Comparison of ENCODE assay signal across 15 cellular contexts in the genomic region with DNA sequence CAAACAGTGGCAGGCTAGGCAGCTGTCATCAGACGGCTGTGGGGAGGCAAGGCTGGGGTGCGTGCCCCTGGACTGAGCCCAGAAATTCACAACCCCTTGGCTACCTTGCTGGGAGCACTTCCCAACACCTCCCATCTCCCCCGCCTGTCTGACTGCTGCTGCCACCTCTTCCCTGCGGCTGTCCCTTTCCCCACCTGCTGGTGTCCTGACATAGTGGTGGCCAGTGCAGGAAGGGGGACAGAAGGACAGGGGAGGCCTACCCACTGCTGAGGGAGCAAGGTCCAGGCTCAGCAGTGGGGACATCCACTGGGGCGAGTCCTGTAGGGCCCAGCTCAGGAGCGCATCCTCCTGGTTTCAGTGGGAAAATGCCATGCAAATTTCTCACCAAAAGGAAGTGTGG. TPM values are rescaled to one million over a fixed set of nuclear protein-coding genes. Genes with fewer than 3 reads are reported as not detected.
DNase-seq lines count a peak whose midpoint lies in the region; ATAC-seq and TF ChIP-seq lines count a peak whose summit lies in the region.
"Had no signal": no experiment of that assay in that cellular context is flagged by ENCODE, and none has a peak within 500 bp of the region (broad histone marks: within the 10 kb centered on the region; RNA-seq: fewer than 3 reads in every experiment).

No MANE protein-coding gene starts in this region.

- TF ChIP-seq POLR2A in spleen (IDR thresholded peaks at IDR 0.05): no peak

- CTCF ChIA-PET in activated CD4-positive, alpha-beta T cell treated with anti-CD3 and anti-CD28 coated beads, Interleukin-2, amount 10 ng/mL, durations not matched to agents 7 days and 5 days (lab: Charles Lee): interaction anchor here (0.6 to 1.3 kb wide), 3 partner anchors 8 to 297 kb away, joined by 3 to 4 read pairs (median 3); no protein-coding TSS in a partner anchor
- CTCF ChIA-PET in RWPE1 (lab: Yijun Ruan, JAX): interaction anchor here (0.6 kb wide), 1 partner anchor 137 kb away, joined by 3 read pairs; no protein-coding TSS in a partner anchor

- no peak for TF ChIP-seq CTCF in RWPE1 (conservative IDR thresholded peaks at IDR 0.05; ENCODE audit: low read depth)
- TF ChIP-seq CTCF in glutamatergic neuron (IDR thresholded peaks at IDR 0.05; ENCODE audit: partially characterized antibody, unreplicated experiment): no peak
- no peak for TF ChIP-seq CTCF in spleen (IDR thresholded peaks at IDR 0.05 in 8 of 11, conservative IDR thresholded peaks at IDR 0.05 in 3 of 11)

- intact Hi-C loops in activated CD4-positive, alpha-beta T cell treated with anti-CD3 and anti-CD28 coated beads, Interleukin-2, amount 10 ng/mL, durations not matched to agents 24 days and 14 days (cut with micrococcal nuclease): no loop called here
- intact Hi-C loops in spleen (cut with DNase I; ENCODE audit: low total_unique reads): no loop called here

- no peaks in the 10 kb centered on the region for H3K27me3 ChIP-seq in spleen (replicated peaks in 1 of 7)

- peak overlapping the region; percentile 81 for H3K27ac Mint-ChIP-seq in activated CD4-positive, alpha-beta T cell treated with anti-CD3 and anti-CD28 coated beads, Interleukin-2, amount 10 ng/mL, durations not matched to agents 7 days and 5 days
- H3K27ac Mint-ChIP-seq in activated CD4-positive, alpha-beta T cell treated with anti-CD3 and anti-CD28 coated beads, Interleukin-2, amount 10 ng/mL, durations not matched to agents 24 days and 14 days: no peak overlapping the region
- no peak overlapping the region for H3K27ac Mint-ChIP-seq in glutamatergic neuron (ENCODE audit: unreplicated experiment)

- peaks cover 0 to 18% (median 0%) of the 10 kb centered on the region in 6 donors for H3K36me3 ChIP-seq in spleen

- no peak for ATAC-seq in GM21576 (IDR thresholded peaks at IDR 0.05; ENCODE audit: unreplicated experiment)
- ATAC-seq: activated T-cell treated with anti-CD3 and anti-CD28 coated beads, Interleukin-2, amount 50 U/mL, for 4 hours; sciatic nerve; SK-N-SH treated with all-trans-retinoic acid at 6 μM for 48 hours had no signal

- POLR2A ChIA-PET in activated CD4-positive, alpha-beta T cell treated with anti-CD3 and anti-CD28 coated beads, Interleukin-2, amount 10 ng/mL, durations not matched to agents 7 days and 5 days (lab: Charles Lee): no interaction called here
- POLR2A ChIA-PET in RWPE1 (lab: Yijun Ruan, JAX; ENCODE audit: low non-redundant PET): no interaction called here

- DNase-seq in activated CD4-positive, alpha-beta T cell treated with anti-CD3 and anti-CD28 coated beads, Interleukin-2, amount 10 ng/mL, durations not matched to agents 7 days and 5 days: no peak
- DNase-seq in activated CD4-positive, alpha-beta T cell treated with anti-CD3 and anti-CD28 coated beads, Interleukin-2, amount 10 ng/mL, durations not matched to agents 24 days and 14 days: no peak
- DNase-seq in RWPE1 (ENCODE audit: low spot score): no peak
- no peak for DNase-seq in glutamatergic neuron
- DNase-seq in spleen: peak; percentile 75
- DNase-seq in NCI-H446 treated with DMSO at 0.1 percent for 48 hours (lab: John Stamatoyannopoulos, UW): no peak
- DNase-seq in NCI-H2227 (lab: John Stamatoyannopoulos, UW; ENCODE audit: unreplicated experiment): no peak
- DNase-seq: 8988T; activated CD4-positive, CD25-positive, alpha-beta regulatory T cell; activated T-cell treated with anti-CD3 and anti-CD28 coated beads, Interleukin-2, amount 50 U/mL, for 4 hours; Caco-2; NCI-H2029 treated with DMSO at 0.1 percent for 48 hours had no signal

- WGBS in spleen, 5 donors: 75 to 97% (median 88%) methylated on average over 6 of the region's 6 CpGs

- no peak overlapping the region for H3K4me3 ChIP-seq in spleen

- peaks cover 26% of the 10 kb centered on the region for H3K36me3 Mint-ChIP-seq in activated CD4-positive, alpha-beta T cell treated with anti-CD3 and anti-CD28 coated beads, Interleukin-2, amount 10 ng/mL, durations not matched to agents 7 days and 5 days (ENCODE audit: low read depth)
- H3K36me3 Mint-ChIP-seq in activated CD4-positive, alpha-beta T cell treated with anti-CD3 and anti-CD28 coated beads, Interleukin-2, amount 10 ng/mL, durations not matched to agents 24 days and 14 days (ENCODE audit: low read depth): peaks cover 16% of the 10 kb centered on the region
- H3K36me3 Mint-ChIP-seq in glutamatergic neuron (ENCODE audit: unreplicated experiment): peaks cover 9% of the 10 kb centered on the region

- no peak overlapping the region for H3K4me3 Mint-ChIP-seq in activated CD4-positive, alpha-beta T cell treated with anti-CD3 and anti-CD28 coated beads, Interleukin-2, amount 10 ng/mL, durations not matched to agents 7 days and 5 days
- H3K4me3 Mint-ChIP-seq in activated CD4-positive, alpha-beta T cell treated with anti-CD3 and anti-CD28 coated beads, Interleukin-2, amount 10 ng/mL, durations not matched to agents 24 days and 14 days: no peak overlapping the region
- peak overlapping the region; percentile 70 for H3K4me3 Mint-ChIP-seq in glutamatergic neuron (ENCODE audit: unreplicated experiment)
- H3K4me3 Mint-ChIP-seq: activated T-cell treated with anti-CD3 and anti-CD28 coated beads, Interleukin-2, amount 50 U/mL, for 4 hours had no signal

- peaks cover 38% of the 10 kb centered on the region for H3K4me1 Mint-ChIP-seq in activated CD4-positive, alpha-beta T cell treated with anti-CD3 and anti-CD28 coated beads, Interleukin-2, amount 10 ng/mL, durations not matched to agents 7 days and 5 days
- peaks cover 21% of the 10 kb centered on the region for H3K4me1 Mint-ChIP-seq in activated CD4-positive, alpha-beta T cell treated with anti-CD3 and anti-CD28 coated beads, Interleukin-2, amount 10 ng/mL, durations not matched to agents 24 days and 14 days
- peaks cover 6% of the 10 kb centered on the region for H3K4me1 Mint-ChIP-seq in glutamatergic neuron (ENCODE audit: low read depth, unreplicated experiment)

- H3K27ac ChIP-seq in RWPE1: peak overlapping the region; percentile 98
- peak overlapping the region in 6 of 8 donors; percentile 66 to 95 (median 94) for H3K27ac ChIP-seq in spleen

- H3K4me1 ChIP-seq in spleen: peaks cover 23 to 56% (median 40%) of the 10 kb centered on the region in 6 donors

- H3K27me3 Mint-ChIP-seq in activated CD4-positive, alpha-beta T cell treated with anti-CD3 and anti-CD28 coated beads, Interleukin-2, amount 10 ng/mL, durations not matched to agents 7 days and 5 days: no peaks in the 10 kb centered on the region
- no peaks in the 10 kb centered on the region for H3K27me3 Mint-ChIP-seq in activated CD4-positive, alpha-beta T cell treated with anti-CD3 and anti-CD28 coated beads, Interleukin-2, amount 10 ng/mL, durations not matched to agents 24 days and 14 days
- H3K27me3 Mint-ChIP-seq in glutamatergic neuron (ENCODE audit: unreplicated experiment): no peaks in the 10 kb centered on the region

- peaks cover 0 to 14% (median 4%) of the 10 kb centered on the region in 8 donors for H3K9me3 ChIP-seq in spleen
- H3K9me3 ChIP-seq: Caco-2 had no signal

- peaks cover 8% of the 10 kb centered on the region for H3K9me3 Mint-ChIP-seq in activated CD4-positive, alpha-beta T cell treated with anti-CD3 and anti-CD28 coated beads, Interleukin-2, amount 10 ng/mL, durations not matched to agents 7 days and 5 days
- no peaks in the 10 kb centered on the region for H3K9me3 Mint-ChIP-seq in activated CD4-positive, alpha-beta T cell treated with anti-CD3 and anti-CD28 coated beads, Interleukin-2, amount 10 ng/mL, durations not matched to agents 24 days and 14 days
- H3K9me3 Mint-ChIP-seq in glutamatergic neuron (ENCODE audit: unreplicated experiment): peaks cover 4% of the 10 kb centered on the region
- H3K9me3 Mint-ChIP-seq: activated T-cell treated with anti-CD3 and anti-CD28 coated beads, Interleukin-2, amount 50 U/mL, for 4 hours had no signal

RNA-seq across cellular contexts. Expression of gene ABCD1, which starts 3.4 kb away (rescaled TPM):
- total RNA-seq in activated CD4-positive, alpha-beta T cell treated with anti-CD3 and anti-CD28 coated beads, Interleukin-2, amount 10 ng/mL, durations not matched to agents 7 days and 5 days: 10 to 100 TPM; 15.4 to 16.0 TPM
- total RNA-seq in activated CD4-positive, alpha-beta T cell treated with anti-CD3 and anti-CD28 coated beads, Interleukin-2, amount 10 ng/mL, durations not matched to agents 24 days and 14 days: 6.6 and 7.7 TPM in 2 replicates
- 13.5 TPM for total RNA-seq in glutamatergic neuron (ENCODE audit: unreplicated experiment)
- 10 to 100 TPM; 14.9 to 28.1 (median 23.2) TPM for total RNA-seq in spleen
- polyA plus RNA-seq in spleen: 1 to 10 TPM; 5.1 to 9.7 (median 6.9) TPM

RNA-seq across cellular contexts. Expression of gene BCAP31, which starts 3.9 kb away (rescaled TPM):
- 100 to 1,000 TPM; 142 to 148 TPM for total RNA-seq in activated CD4-positive, alpha-beta T cell treated with anti-CD3 and anti-CD28 coated beads, Interleukin-2, amount 10 ng/mL, durations not matched to agents 7 days and 5 days
- total RNA-seq in activated CD4-positive, alpha-beta T cell treated with anti-CD3 and anti-CD28 coated beads, Interleukin-2, amount 10 ng/mL, durations not matched to agents 24 days and 14 days: 154 and 157 TPM in 2 replicates
- total RNA-seq in glutamatergic neuron (ENCODE audit: unreplicated experiment) (155 TPM), spleen (100 to 1,000 TPM; 132 to 173 (median 136) TPM)
- polyA plus RNA-seq in spleen: 100 to 1,000 TPM in 2 of 3 donors, 10 to 100 TPM in 1; 77.3 to 135 (median 108) TPM

RNA-seq across cellular contexts. Expression of gene PLXNB3, which starts 36.0 kb away (rescaled TPM):
- total RNA-seq in activated CD4-positive, alpha-beta T cell treated with anti-CD3 and anti-CD28 coated beads, Interleukin-2, amount 10 ng/mL, durations not matched to agents 7 days and 5 days: under 1 TPM; 0.23 to 0.35 TPM
- total RNA-seq in activated CD4-positive, alpha-beta T cell treated with anti-CD3 and anti-CD28 coated beads, Interleukin-2, amount 10 ng/mL, durations not matched to agents 24 days and 14 days: 0.43 and 0.49 TPM in 2 replicates
- total RNA-seq in glutamatergic neuron (ENCODE audit: unreplicated experiment) (5.8 TPM), spleen (1 to 10 TPM in 6 of 7 donors, under 1 TPM in 1; 0.68 to 2.8 (median 1.7) TPM)
- 1 to 10 TPM in 1 of 3 donors, under 1 TPM in 2; 0.48 to 1.5 (median 0.49) TPM for polyA plus RNA-seq in spleen

RNA-seq across cellular contexts. Expression of gene SLC6A8, which starts 40.4 kb away (rescaled TPM):
- under 1 TPM; 0.65 to 0.69 TPM for total RNA-seq in activated CD4-positive, alpha-beta T cell treated with anti-CD3 and anti-CD28 coated beads, Interleukin-2, amount 10 ng/mL, durations not matched to agents 7 days and 5 days
- 3.5 TPM in 2 replicates for total RNA-seq in activated CD4-positive, alpha-beta T cell treated with anti-CD3 and anti-CD28 coated beads, Interleukin-2, amount 10 ng/mL, durations not matched to agents 24 days and 14 days
- total RNA-seq in glutamatergic neuron (ENCODE audit: unreplicated experiment): 108 TPM
- total RNA-seq in spleen: 10 to 100 TPM in 5 of 7 donors, 1 to 10 TPM in 2; 6.7 to 72.9 (median 14.7) TPM
- 1 to 10 TPM; 3.2 to 5.3 (median 3.2) TPM for polyA plus RNA-seq in spleen

RNA-seq across cellular contexts. Expression of gene SRPK3, which starts 52.7 kb away (rescaled TPM):
- total RNA-seq in activated CD4-positive, alpha-beta T cell treated with anti-CD3 and anti-CD28 coated beads, Interleukin-2, amount 10 ng/mL, durations not matched to agents 7 days and 5 days: not detected
- not detected in 2 replicates for total RNA-seq in activated CD4-positive, alpha-beta T cell treated with anti-CD3 and anti-CD28 coated beads, Interleukin-2, amount 10 ng/mL, durations not matched to agents 24 days and 14 days
- not detected for total RNA-seq in glutamatergic neuron (ENCODE audit: unreplicated experiment)
- not detected for total RNA-seq in spleen
- under 1 TPM; 0.03 to 0.26 (median 0.07) TPM for polyA plus RNA-seq in spleen
- total RNA-seq: activated T-cell treated with anti-CD3 and anti-CD28 coated beads, Interleukin-2, amount 50 U/mL, for 4 hours; Caco-2 had no signal
